ENCODE assay signal across 1 cellular context in the genomic region with DNA sequence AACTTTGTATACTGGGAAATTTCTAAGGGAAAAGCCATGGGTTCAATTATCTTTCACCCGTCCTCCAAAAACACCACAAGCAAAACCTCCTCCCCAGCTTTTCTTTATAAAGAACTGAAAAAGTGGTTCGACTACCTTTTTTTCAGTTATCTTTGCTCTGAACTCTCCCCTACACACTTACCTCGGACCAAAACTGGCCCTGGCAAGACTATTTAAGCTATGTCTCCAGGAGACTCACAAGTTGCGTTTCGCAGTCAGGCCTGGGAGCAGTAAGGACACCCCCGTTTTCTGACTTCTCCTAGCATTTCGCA.
TF ChIP-seq lines count a peak whose summit lies in the region.

No MANE protein-coding gene starts in this region.

TF ChIP-seq in H1, 55 proteins besides CTCF, POLR2A, EP300 and RAD21:
- TF ChIP-seq CTBP2 (IDR thresholded peaks at IDR 0.05; ENCODE audit: borderline replicate concordance, insufficient read depth, insufficient read length, low read length) (no peak), SUZ12 (IDR thresholded peaks at IDR 0.05; ENCODE audit: low read length) (no peak), HDAC2 (IDR thresholded peaks at IDR 0.05; ENCODE audit: borderline replicate concordance in 1 of 2, low read depth in 2 of 2, low read length in 2 of 2) (no peak), TAF1 (IDR thresholded peaks at IDR 0.05; ENCODE audit: low read depth, low read length) (no peak), GTF2F1 (IDR thresholded peaks at IDR 0.05; ENCODE audit: borderline replicate concordance, low read depth, low read length) (no peak), SIX5 (IDR thresholded peaks at IDR 0.05; ENCODE audit: low read depth, low read length) (no peak), KDM5A (IDR thresholded peaks at IDR 0.05; ENCODE audit: low read length) (no peak), CEBPB (IDR thresholded peaks at IDR 0.05; ENCODE audit: low read depth, low read length) (no peak), PHF8 (conservative IDR thresholded peaks at IDR 0.05; ENCODE audit: low read depth, low read length) (no peak), KDM4A (IDR thresholded peaks at IDR 0.05; ENCODE audit: low read depth, low read length, severe bottlenecking) (no peak), POLR2AphosphoS5 (IDR thresholded peaks at IDR 0.05; ENCODE audit: low read depth, low read length) (no peak), RBBP5 (IDR thresholded peaks at IDR 0.05; ENCODE audit: borderline replicate concordance, low read depth, low read length) (no peak), RXRA (IDR thresholded peaks at IDR 0.05; ENCODE audit: insufficient read depth, low read depth, low read length) (no peak), TEAD4 (IDR thresholded peaks at IDR 0.05; ENCODE audit: low read depth, low read length) (no peak), SIN3A (conservative IDR thresholded peaks at IDR 0.05 in 1 of 2, IDR thresholded peaks at IDR 0.05 in 1 of 2; ENCODE audit: low read depth in 1 of 2, low read length in 2 of 2) (no peak), JUN (IDR thresholded peaks at IDR 0.05; ENCODE audit: low read depth, low read length) (no peak)
